In the genomic region with DNA sequence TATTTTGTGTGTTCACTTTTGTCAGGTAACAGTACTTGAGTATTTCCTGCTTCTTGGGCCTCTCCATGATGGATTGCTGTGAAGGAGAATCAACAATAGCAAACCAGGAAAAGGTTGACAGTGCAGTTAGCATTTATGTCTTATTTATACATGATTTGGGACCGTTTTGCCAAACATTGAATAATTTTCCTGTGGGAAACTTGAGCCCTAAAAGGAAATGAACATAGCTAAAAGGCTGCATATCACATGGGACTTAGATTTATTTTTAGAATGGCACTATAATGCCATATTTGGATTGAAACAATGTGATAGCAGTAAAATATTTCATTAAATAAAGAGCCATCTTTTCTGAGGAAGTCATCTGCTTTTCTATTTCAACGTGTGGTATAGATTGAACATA, we compare ENCODE assay signal across 12 cellular contexts. TPM values are rescaled to one million over a fixed set of nuclear protein-coding genes. Genes with fewer than 3 reads are reported as not detected.
A peak's percentile ranks its signal among the peaks of the same experiment; 100 is the strongest.
DNase-seq lines count a peak whose midpoint lies in the region; ATAC-seq, FAIRE-seq and TF ChIP-seq lines count a peak whose summit lies in the region.
"Had no signal": no experiment of that assay in that cellular context is flagged by ENCODE, and none has a peak within 500 bp of the region (broad histone marks: within the 10 kb centered on the region; RNA-seq: fewer than 3 reads in every experiment).

No MANE protein-coding gene starts in this region.

- H3K9me3 ChIP-seq in heart left ventricle: no peaks in the 10 kb centered on the region
- H3K9me3 ChIP-seq in trophoblast cell (ENCODE audit: insufficient read depth, low read depth, low read length): no peaks in the 10 kb centered on the region

- no peak for TF ChIP-seq CTCF in heart left ventricle (IDR thresholded peaks at IDR 0.05)
- no peak for TF ChIP-seq CTCF in endothelial cell (IDR thresholded peaks at IDR 0.05; ENCODE audit: unreplicated experiment)
- no peak for TF ChIP-seq CTCF in nephron (IDR thresholded peaks at IDR 0.05; ENCODE audit: unreplicated experiment in 3 of 3)

- H2BK5ac ChIP-seq in trophoblast cell (ENCODE audit: low read depth, low read length, poor library complexity): no peak overlapping the region

- H4K12ac ChIP-seq in trophoblast cell (ENCODE audit: low read depth, low read length): no peak overlapping the region

- no peaks in the 10 kb centered on the region for H3K79me1 ChIP-seq in trophoblast cell (ENCODE audit: low read length)

- intact Hi-C loops in heart left ventricle (cut with DNase I): no loop called here
- intact Hi-C loops in cardiac septum (cut with DNase I): no loop called here

- no peak overlapping the region for H3K23ac ChIP-seq in trophoblast cell (ENCODE audit: low read length)

- H2BK12ac ChIP-seq in trophoblast cell (ENCODE audit: low read length): no peak overlapping the region

- no peaks in the 10 kb centered on the region for H3K79me2 ChIP-seq in trophoblast cell (ENCODE audit: control insufficient read depth, insufficient read depth, low read length, poor library complexity)

- H3K4me2 ChIP-seq in trophoblast cell (ENCODE audit: low read length): no peak overlapping the region

- peak in 2 of 4 donors; percentile 32 to 37 for ATAC-seq in heart left ventricle
- ATAC-seq in GM21515 (IDR thresholded peaks at IDR 0.05; ENCODE audit: unreplicated experiment): no peak
- no peak for ATAC-seq in HG03442 (IDR thresholded peaks at IDR 0.05; ENCODE audit: unreplicated experiment)

- no peak for TF ChIP-seq POLR2A in heart left ventricle (IDR thresholded peaks at IDR 0.05)

- no peak overlapping the region for H3K18ac ChIP-seq in trophoblast cell (ENCODE audit: low read length)

- H3K4me1 ChIP-seq in heart left ventricle (peaks cover 0 to 36% (median 22%) of the 10 kb centered on the region in 12 donors), trophoblast cell (ENCODE audit: control insufficient read depth in 1 of 2, insufficient read depth in 2 of 2, low read length in 2 of 2) (no peaks in the 10 kb centered on the region)

- H3K27ac Mint-ChIP-seq in endothelial cell (ENCODE audit: unreplicated experiment) (peak overlapping the region; percentile 50), nephron (peak overlapping the region; percentile 47 to 68 (median 67))

- no peak overlapping the region for H3K14ac ChIP-seq in trophoblast cell (ENCODE audit: low read length)

- H3K9me3 Mint-ChIP-seq in endothelial cell (ENCODE audit: unreplicated experiment) (no peaks in the 10 kb centered on the region), nephron (no peaks in the 10 kb centered on the region)

- H3K27ac ChIP-seq in heart left ventricle (peak overlapping the region in 10 of 12 donors; percentile 25 to 81 (median 46)), trophoblast cell (ENCODE audit: low read depth, low read length) (no peak overlapping the region)
- H3K27ac ChIP-seq: RWPE1 had no signal

- H3K9ac ChIP-seq in trophoblast cell (ENCODE audit: low read length): no peak overlapping the region

- no peak for FAIRE-seq in RCC 7860 (lab: Jason Lieb, UNC)
- FAIRE-seq: G401.6 had no signal

- H3K4me3 ChIP-seq in heart left ventricle: no peak overlapping the region
- H3K4me3 ChIP-seq in trophoblast cell (ENCODE audit: low read depth, low read length): no peak overlapping the region

- H2AFZ ChIP-seq in trophoblast cell (ENCODE audit: insufficient read depth, low read length, poor library complexity): no peak overlapping the region

- H3K4me3 Mint-ChIP-seq in endothelial cell (ENCODE audit: unreplicated experiment) (no peak overlapping the region), nephron (no peak overlapping the region)

- H3K27me3 ChIP-seq in heart left ventricle (no peaks in the 10 kb centered on the region), trophoblast cell (ENCODE audit: insufficient read depth, low read length) (no peaks in the 10 kb centered on the region)

- peaks cover 2% of the 10 kb centered on the region for H3K27me3 Mint-ChIP-seq in endothelial cell (ENCODE audit: unreplicated experiment)
- no peaks in the 10 kb centered on the region for H3K27me3 Mint-ChIP-seq in nephron (ENCODE audit: low read depth)

- H4K91ac ChIP-seq in trophoblast cell (ENCODE audit: low read depth, low read length): no peak overlapping the region

- no peak overlapping the region for H2AK5ac ChIP-seq in trophoblast cell (ENCODE audit: low read length)

- H3K4me1 Mint-ChIP-seq in endothelial cell (ENCODE audit: unreplicated experiment): peaks cover 51% of the 10 kb centered on the region
- H3K4me1 Mint-ChIP-seq in nephron: peaks cover 21% of the 10 kb centered on the region

- DNase-seq in heart left ventricle (no peak), cardiac septum (ENCODE audit: low spot score) (no peak), endothelial cell (ENCODE audit: low spot score) (no peak), RCC 7860 (ENCODE audit: low spot score) (no peak), trophoblast cell (no peak)
- DNase-seq: AML-193, glutamatergic neuron had no signal

- peaks cover 0 to 6% (median 0%) of the 10 kb centered on the region in 9 donors for H3K36me3 ChIP-seq in heart left ventricle
- H3K36me3 ChIP-seq in trophoblast cell (ENCODE audit: control insufficient read depth in 1 of 2, insufficient read depth in 2 of 2, low read length in 2 of 2): peaks cover 2 to 3% of the 10 kb centered on the region in 2 experiments

- no peak overlapping the region for H2BK120ac ChIP-seq in trophoblast cell (ENCODE audit: insufficient read depth, low read length, poor library complexity)

- no peaks in the 10 kb centered on the region for H3K36me3 Mint-ChIP-seq in endothelial cell (ENCODE audit: low read depth, unreplicated experiment)
- H3K36me3 Mint-ChIP-seq in nephron (ENCODE audit: low read depth): peaks cover 9% of the 10 kb centered on the region

- 37 to 44% (median 41%) methylated on average over 2 of the region's 2 CpGs for WGBS in heart left ventricle, 4 donors
- no CpG with 5 or more reads among the region's 2 CpGs for WGBS in trophoblast cell (ENCODE audit: extremely low coverage, insufficient coverage, insufficient read length)

- no peak overlapping the region for H3K4ac ChIP-seq in trophoblast cell (ENCODE audit: low read depth, low read length)

- H4K8ac ChIP-seq in trophoblast cell (ENCODE audit: low read depth, low read length): no peak overlapping the region

RNA-seq across cellular contexts. Expression of gene GPR21, which starts 15.3 kb away (rescaled TPM):
- 1 to 10 TPM in 1 of 9 donors, under 1 TPM in 4, not detected in 4; 0.23 to 1.6 (median 0.34) TPM for total RNA-seq in heart left ventricle
- under 1 TPM in 1 of 2 donors, not detected in 1; 0.19 TPM for polyA plus RNA-seq in heart left ventricle
- total RNA-seq in cardiac septum: 1.0 TPM
- 1.8 TPM for total RNA-seq in endothelial cell (ENCODE audit: unreplicated experiment)
- 0.04 TPM in 2 replicates for polyA plus RNA-seq in trophoblast cell (2013)
